ENCODE assay signal across 9 cellular contexts in genomic region chr11:96055706-96056387, GRCh38.
DNase-seq lines count a peak whose midpoint lies in the region; ATAC-seq and TF ChIP-seq lines count a peak whose summit lies in the region.
"Had no signal": no experiment of that assay in that cellular context is flagged by ENCODE, and none has a peak within 500 bp of the region (broad histone marks: within the 10 kb centered on the region; RNA-seq: fewer than 3 reads in every experiment).

No MANE protein-coding gene starts in this region.

- peaks cover 67% of the 10 kb centered on the region for H3K36me3 Mint-ChIP-seq in CD4-positive, alpha-beta T cell (ENCODE audit: low read depth)
- peaks cover 2% of the 10 kb centered on the region for H3K36me3 Mint-ChIP-seq in chondrocyte (ENCODE audit: low read depth)

- no peaks in the 10 kb centered on the region for H3K9me3 Mint-ChIP-seq in CD4-positive, alpha-beta T cell
- H3K9me3 Mint-ChIP-seq in chondrocyte (ENCODE audit: low read depth) = no peaks in the 10 kb centered on the region

- H3K27me3 Mint-ChIP-seq in CD4-positive, alpha-beta T cell = no peaks in the 10 kb centered on the region
- no peaks in the 10 kb centered on the region for H3K27me3 Mint-ChIP-seq in chondrocyte (ENCODE audit: low read depth)

- DNase-seq in CD4-positive, alpha-beta T cell = peak in 4 of 10 experiments; percentile 0 to 39 (median 21)
- peak; percentile 5 to 7 for DNase-seq in NCI-H1930 (lab: John Stamatoyannopoulos, UW)
- DNase-seq in chondrocyte (ENCODE audit: low spot score) = no peak
- DNase-seq in non-pigmented ciliary epithelial cell (ENCODE audit: low read depth) = peak; percentile 52
- no peak for DNase-seq in head of caudate nucleus
- DNase-seq in mucosa of descending colon = no peak
- no peak for DNase-seq in colonic mucosa
- no peak for DNase-seq in NCI-H510A (lab: John Stamatoyannopoulos, UW)
- DNase-seq: T1000 had no signal

- H3K4me3 ChIP-seq in mucosa of descending colon (no peak overlapping the region), colonic mucosa (no peak overlapping the region)

- ATAC-seq in CD4-positive, alpha-beta T cell (ENCODE audit: poor library complexity) = peak; percentile 17
- no peak for ATAC-seq in mucosa of descending colon

- H3K4me3 Mint-ChIP-seq in CD4-positive, alpha-beta T cell = no peak overlapping the region
- no peak overlapping the region for H3K4me3 Mint-ChIP-seq in chondrocyte (ENCODE audit: unreplicated experiment)

- H3K27ac ChIP-seq in CD4-positive, alpha-beta T cell (ENCODE audit: low read depth, low read length) = no peak overlapping the region
- no peak overlapping the region for H3K27ac ChIP-seq in colonic mucosa

- TF ChIP-seq CTCF in CD4-positive, alpha-beta T cell (IDR thresholded peaks at IDR 0.05) = no peak
- TF ChIP-seq CTCF in chondrocyte (IDR thresholded peaks at IDR 0.05) (no peak), mucosa of descending colon (IDR thresholded peaks at IDR 0.05) (no peak), colonic mucosa (IDR thresholded peaks at IDR 0.05) (no peak)

- intact Hi-C loops in CD4-positive, alpha-beta T cell (cut with DNase I, micrococcal nuclease) = loop anchor here (1.0 to 5.0 kb wide), 7 partner anchors 43 to 335 kb away; partner anchors contain the start of genes MAML2 (in 2 of the 2) and JRKL (in 1 of the 2)
- intact Hi-C loops in head of caudate nucleus (cut with DNase I) (no loop called here), mucosa of descending colon (cut with DNase I, micrococcal nuclease) (loop anchor here (5.0 kb wide), 1 partner anchor 286 kb away; the partner anchor contains the start of gene MAML2 (in 2 of the 2)), colonic mucosa (cut with DNase I) (loop anchor here (2.0 kb wide), 1 partner anchor 287 kb away; the partner anchor contains the start of gene MAML2)

- H3K9ac ChIP-seq in colonic mucosa (ENCODE audit: low read depth in 2 of 2, low read length in 2 of 2) = no peak overlapping the region

- no peaks in the 10 kb centered on the region for H3K9me3 ChIP-seq in CD4-positive, alpha-beta T cell (ENCODE audit: control insufficient read depth, low read length)
- H3K9me3 ChIP-seq in mucosa of descending colon = no peaks in the 10 kb centered on the region
- no peaks in the 10 kb centered on the region for H3K9me3 ChIP-seq in colonic mucosa

- peaks cover 80% of the 10 kb centered on the region for H3K4me1 Mint-ChIP-seq in CD4-positive, alpha-beta T cell (ENCODE audit: low read depth)
- H3K4me1 Mint-ChIP-seq in chondrocyte (ENCODE audit: low read depth) = peaks cover 63% of the 10 kb centered on the region

- H3K36me3 ChIP-seq in mucosa of descending colon (ENCODE audit: low read depth) (no peaks in the 10 kb centered on the region), colonic mucosa (no peaks in the 10 kb centered on the region)

- POLR2A ChIA-PET in CD4-positive, alpha-beta T cell (lab: Charles Lee) = interaction anchor here (0.6 to 2.8 kb wide), 7 partner anchors 8 to 338 kb away, joined by 3 to 48 read pairs (median 3); partner anchors contain the start of gene MAML2

- H3K27ac Mint-ChIP-seq in CD4-positive, alpha-beta T cell = peak overlapping the region; percentile 26
- peak overlapping the region; percentile 74 for H3K27ac Mint-ChIP-seq in chondrocyte (ENCODE audit: unreplicated experiment)

- CTCF ChIA-PET in CD4-positive, alpha-beta T cell (lab: Charles Lee) = interaction anchor here (0.5 to 2.4 kb wide), 16 partner anchors 8 to 338 kb away, joined by 3 to 24 read pairs (median 4); partner anchors contain the start of gene MAML2

- H3K27me3 ChIP-seq in CD4-positive, alpha-beta T cell (ENCODE audit: control insufficient read depth, insufficient read depth, low read length) = no peaks in the 10 kb centered on the region
- H3K27me3 ChIP-seq in colonic mucosa = no peaks in the 10 kb centered on the region

- H3K4me1 ChIP-seq in mucosa of descending colon (ENCODE audit: low read depth) (no peaks in the 10 kb centered on the region), colonic mucosa (no peaks in the 10 kb centered on the region)

Comparison
In these comparisons a context has a peak if more than half of its experiments do, and no peak if none do; other contexts are left out.
1. DNase-seq: peak in NCI-H1930 (2 of 2) and non-pigmented ciliary epithelial cell (single experiment); none in chondrocyte (single experiment), head of caudate nucleus (0 of 42), mucosa of descending colon (0 of 3), colonic mucosa (single experiment) and NCI-H510A (single experiment).